Comparison of ENCODE assay signal across 8 cellular contexts in genomic region chr2:130864830-130865229, GRCh38. TPM values are rescaled to one million over a fixed set of nuclear protein-coding genes. Genes with fewer than 3 reads are reported as not detected.
DNase-seq lines count a peak whose midpoint lies in the region; ATAC-seq and TF ChIP-seq lines count a peak whose summit lies in the region.

No MANE protein-coding gene starts in this region.

- H3K9me3 ChIP-seq in trophoblast cell (ENCODE audit: insufficient read depth, low read depth, low read length) = peaks cover 1% of the 10 kb centered on the region

- H3K4me2 ChIP-seq in trophoblast cell (ENCODE audit: low read length) = no peak overlapping the region

- ATAC-seq in GM19395 (IDR thresholded peaks at IDR 0.05; ENCODE audit: unreplicated experiment) (no peak), HG02798 (IDR thresholded peaks at IDR 0.05; ENCODE audit: poor library complexity, unreplicated experiment) (no peak), GM19452 (IDR thresholded peaks at IDR 0.05; ENCODE audit: unreplicated experiment) (no peak)

- no peaks in the 10 kb centered on the region for H3K79me2 ChIP-seq in trophoblast cell (ENCODE audit: control insufficient read depth, insufficient read depth, low read length, poor library complexity)

- TF ChIP-seq CTCF in HFF-Myc (IDR thresholded peaks at IDR 0.05; ENCODE audit: low read depth, low read length, missing control alignments) (no peak), GM13977 (IDR thresholded peaks at IDR 0.05; ENCODE audit: extremely low read depth, insufficient read depth, missing control alignments) (no peak)

- H2AFZ ChIP-seq in trophoblast cell (ENCODE audit: insufficient read depth, low read length, poor library complexity) = no peak overlapping the region

- no peak overlapping the region for H2BK12ac ChIP-seq in trophoblast cell (ENCODE audit: low read length)

- H3K27ac ChIP-seq in trophoblast cell (ENCODE audit: low read depth, low read length) = no peak overlapping the region

- H4K8ac ChIP-seq in trophoblast cell (ENCODE audit: low read depth, low read length) = no peak overlapping the region

- H3K9ac ChIP-seq in trophoblast cell (ENCODE audit: low read length) = no peak overlapping the region

- no peak overlapping the region for H2AK5ac ChIP-seq in trophoblast cell (ENCODE audit: low read length)

- no CpG with 5 or more reads among the region's 5 CpGs for WGBS in trophoblast cell (ENCODE audit: extremely low coverage, insufficient coverage, insufficient read length)

- no peak overlapping the region for H3K23ac ChIP-seq in trophoblast cell (ENCODE audit: low read length)

- no peaks in the 10 kb centered on the region for H3K27me3 ChIP-seq in trophoblast cell (ENCODE audit: insufficient read depth, low read length)

- no peak overlapping the region for H3K4me3 ChIP-seq in HFF-Myc (replicated peaks; ENCODE audit: low read depth, low read length)
- H3K4me3 ChIP-seq in trophoblast cell (ENCODE audit: low read depth, low read length) = no peak overlapping the region

- no peak overlapping the region for H3K4ac ChIP-seq in trophoblast cell (ENCODE audit: low read depth, low read length)

- no peaks in the 10 kb centered on the region for H3K4me1 ChIP-seq in trophoblast cell (ENCODE audit: control insufficient read depth in 1 of 2, insufficient read depth in 2 of 2, low read length in 2 of 2)

- in situ Hi-C loops in GM13977 (cut with MboI; ENCODE audit: low pct_unique_long_range_greater_than_20kb, low sequenced_read_pairs, unreplicated experiment) = no loop called here

- H3K14ac ChIP-seq in trophoblast cell (ENCODE audit: low read length) = no peak overlapping the region

- no peak overlapping the region for H3K18ac ChIP-seq in trophoblast cell (ENCODE audit: low read length)

- H4K12ac ChIP-seq in trophoblast cell (ENCODE audit: low read depth, low read length) = no peak overlapping the region

- no peak overlapping the region for H4K91ac ChIP-seq in trophoblast cell (ENCODE audit: low read depth, low read length)

- H2BK5ac ChIP-seq in trophoblast cell (ENCODE audit: low read depth, low read length, poor library complexity) = no peak overlapping the region

- H2BK120ac ChIP-seq in trophoblast cell (ENCODE audit: insufficient read depth, low read length, poor library complexity) = no peak overlapping the region

- H3K79me1 ChIP-seq in trophoblast cell (ENCODE audit: low read length) = no peaks in the 10 kb centered on the region

- no peaks in the 10 kb centered on the region for H3K36me3 ChIP-seq in trophoblast cell (ENCODE audit: control insufficient read depth in 1 of 2, insufficient read depth in 2 of 2, low read length in 2 of 2)

- DNase-seq in HFF-Myc (ENCODE audit: extremely low read depth, low read depth) = peak; percentile 17
- peak; percentile 32 for DNase-seq in NCI-H2227 treated with DMSO at 0.1 percent for 48 hours (lab: John Stamatoyannopoulos, UW)
- peak; percentile 52 for DNase-seq in dermis blood vessel endothelial cell
- DNase-seq in trophoblast cell = peak; percentile 71 to 86
- no peak for DNase-seq in GM13977 (ENCODE audit: low spot score)

RNA-seq across cellular contexts. Expression of gene ARHGEF4, which starts 28.1 kb away (rescaled TPM):
- 0.33 and 0.68 TPM in 2 replicates for total RNA-seq in dermis blood vessel endothelial cell
- 8.8 TPM in 2 replicates for polyA plus RNA-seq in trophoblast cell (2013)
